Comparison of ENCODE assay signal across 21 cellular contexts in the genomic region with DNA sequence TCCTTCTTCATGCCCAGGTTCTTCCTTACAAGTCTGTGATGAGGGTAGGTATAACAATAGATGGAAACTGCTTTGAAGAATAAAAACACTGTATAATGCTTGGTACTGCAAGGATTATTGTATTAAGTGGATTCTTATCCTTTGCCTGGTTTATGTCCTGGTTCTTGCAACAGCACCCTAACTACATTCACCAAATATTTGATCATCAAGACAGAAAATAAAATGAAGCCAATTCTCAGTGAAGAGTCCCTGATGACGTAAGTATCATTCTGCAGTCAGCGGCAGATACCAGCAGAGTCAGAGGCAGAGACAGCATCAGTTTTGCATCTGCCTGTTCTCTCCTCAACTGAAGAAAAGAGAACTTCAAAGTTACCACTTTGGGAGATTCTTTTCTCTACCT. TPM values are rescaled to one million over a fixed set of nuclear protein-coding genes. Genes with fewer than 3 reads are reported as not detected.
DNase-seq lines count a peak whose midpoint lies in the region; ATAC-seq and TF ChIP-seq lines count a peak whose summit lies in the region.
"Had no signal": no experiment of that assay in that cellular context is flagged by ENCODE, and none has a peak within 500 bp of the region (broad histone marks: within the 10 kb centered on the region; RNA-seq: fewer than 3 reads in every experiment).

No MANE protein-coding gene starts in this region.

- no peak for TF ChIP-seq EP300 in transverse colon (IDR thresholded peaks at IDR 0.05; ENCODE audit: low read depth)

- H3K9ac ChIP-seq in smooth muscle cell (ENCODE audit: low read depth): no peak overlapping the region
- H3K9ac ChIP-seq: neural progenitor cell had no signal

- H3K36me3 Mint-ChIP-seq in brain: peaks cover 63% of the 10 kb centered on the region
- H3K36me3 Mint-ChIP-seq in activated naive CD4-positive, alpha-beta T cell treated with anti-CD3 and anti-CD28 coated beads for 36 hours (ENCODE audit: low read depth): no peaks in the 10 kb centered on the region
- H3K36me3 Mint-ChIP-seq: activated CD8-positive, alpha-beta memory T cell treated with anti-CD3 and anti-CD28 coated beads, Interleukin-2, amount 10 ng/mL, durations not matched to agents 7 days and 5 days had no signal

- TF ChIP-seq CTCF in brain (conservative IDR thresholded peaks at IDR 0.05) (no peak), transverse colon (IDR thresholded peaks at IDR 0.05) (no peak), smooth muscle cell (IDR thresholded peaks at IDR 0.05; ENCODE audit: borderline replicate concordance, insufficient read depth, poor library complexity, severe bottlenecking) (no peak)

- DNase-seq in Right ventricle myocardium inferior (ENCODE audit: missing footprints) (no peak), cardiac septum (ENCODE audit: low spot score) (no peak), iris pigment epithelial cell (ENCODE audit: low read depth) (peak; percentile 33), transverse colon (no peak), smooth muscle cell (lab: John Stamatoyannopoulos, UW; ENCODE audit: unreplicated experiment) (no peak)
- DNase-seq in activated CD8-positive, alpha-beta memory T cell treated with anti-CD3 and anti-CD28 coated beads for 24 hours: no peak
- DNase-seq in activated naive CD4-positive, alpha-beta T cell treated with anti-CD3 and anti-CD28 coated beads for 36 hours: no peak
- DNase-seq: activated CD4-positive, alpha-beta T cell treated with anti-CD3 and anti-CD28 coated beads for 36 hours; activated CD8-positive, alpha-beta memory T cell treated with anti-CD3 and anti-CD28 coated beads, Interleukin-2, amount 10 ng/mL, durations not matched to agents 7 days and 5 days; left colon; MM.1S; NCI-H1436; NCI-H2171; NCI-H524 treated with DMSO at 0.1 percent for 48 hours had no signal

- peak overlapping the region in 3 of 4 donors; percentile 24 to 33 (median 31) for H3K27ac ChIP-seq in transverse colon
- no peak overlapping the region for H3K27ac ChIP-seq in smooth muscle cell (ENCODE audit: low read depth)
- H3K27ac ChIP-seq: C4-2B, cardiac muscle cell, epithelial cell of prostate, neural progenitor cell, prostate gland had no signal

- ATAC-seq in Right ventricle myocardium inferior: peak; percentile 65
- ATAC-seq: activated CD4-positive, alpha-beta T cell treated with anti-CD3 and anti-CD28 coated beads for 36 hours; activated CD8-positive, alpha-beta memory T cell treated with anti-CD3 and anti-CD28 coated beads, Interleukin-2, amount 10 ng/mL, durations not matched to agents 7 days and 5 days; left colon had no signal

- in situ Hi-C loops in transverse colon (cut with MboI; ENCODE audit: low pct_ligation_motif_present in 1 of 4, low pct_unique_long_range_greater_than_20kb in 1 of 4, low sequenced_read_pairs in 3 of 4): no loop called here

- H2AFZ ChIP-seq in smooth muscle cell (ENCODE audit: low read depth): no peak overlapping the region
- H2AFZ ChIP-seq: neural progenitor cell had no signal

- CTCF ChIA-PET in activated naive CD4-positive, alpha-beta T cell treated with anti-CD3 and anti-CD28 coated beads for 36 hours (lab: Charles Lee): no interaction called here

- H3K9me3 Mint-ChIP-seq in brain: peaks cover 25 to 37% (median 37%) of the 10 kb centered on the region in 5 experiments
- H3K9me3 Mint-ChIP-seq in activated naive CD4-positive, alpha-beta T cell treated with anti-CD3 and anti-CD28 coated beads for 36 hours: peaks cover 9% of the 10 kb centered on the region
- H3K9me3 Mint-ChIP-seq: activated T-helper 1 cell treated with anti-CD3 and anti-CD28 coated beads, Interleukin-12 subunit alpha, Interleukin-12 subunit beta, Interleukin-2, Interleukin-4 antibody, amounts not matched to agents 30 ng/mL and 10 ng/mL and 1 ng/mL, durations not matched to agents 14 hours and 24 hours and 36 hours had no signal

- intact Hi-C loops in Right ventricle myocardium inferior (cut with DNase I): no loop called here
- intact Hi-C loops in cardiac septum (cut with DNase I): no loop called here
- intact Hi-C loops in transverse colon (cut with DNase I; ENCODE audit: low total_unique reads): no loop called here
- intact Hi-C loops in activated naive CD4-positive, alpha-beta T cell treated with anti-CD3 and anti-CD28 coated beads for 36 hours (cut with micrococcal nuclease): no loop called here

- peaks cover 93% of the 10 kb centered on the region for H3K79me2 ChIP-seq in smooth muscle cell (ENCODE audit: low read depth)

- WGBS in transverse colon (ENCODE audit: low coverage in 1 of 2), 2 donors: 50 to 64% methylated on average over 1 to 2 of the region's 2 CpGs
- 89% methylated on average over 2 of the region's 2 CpGs for WGBS in smooth muscle cell (ENCODE audit: low lambda C conversion rate)

- no peak overlapping the region for H3K4me2 ChIP-seq in smooth muscle cell
- H3K4me2 ChIP-seq: neural progenitor cell had no signal

- H3K4me1 ChIP-seq in transverse colon: peaks cover 0 to 11% (median 6%) of the 10 kb centered on the region in 4 donors
- no peaks in the 10 kb centered on the region for H3K4me1 ChIP-seq in smooth muscle cell (ENCODE audit: low read depth)
- H3K4me1 ChIP-seq: prostate gland had no signal

- H3K9me3 ChIP-seq in transverse colon: peaks cover 6 to 12% of the 10 kb centered on the region in 2 donors
- peaks cover 21% of the 10 kb centered on the region for H3K9me3 ChIP-seq in smooth muscle cell (replicated peaks; ENCODE audit: low read depth)
- H3K9me3 ChIP-seq: prostate gland had no signal

- H3K27ac Mint-ChIP-seq in brain: peak overlapping the region in 3 of 5 experiments; percentile 18 to 54 (median 38)
- H3K27ac Mint-ChIP-seq in activated naive CD4-positive, alpha-beta T cell treated with anti-CD3 and anti-CD28 coated beads for 36 hours: no peak overlapping the region
- H3K27ac Mint-ChIP-seq: activated CD4-positive, alpha-beta T cell treated with anti-CD3 and anti-CD28 coated beads for 36 hours; activated CD8-positive, alpha-beta memory T cell treated with anti-CD3 and anti-CD28 coated beads, Interleukin-2, amount 10 ng/mL, durations not matched to agents 7 days and 5 days; activated T-helper 1 cell treated with anti-CD3 and anti-CD28 coated beads, Interleukin-12 subunit alpha, Interleukin-12 subunit beta, Interleukin-2, Interleukin-4 antibody, amounts not matched to agents 30 ng/mL and 10 ng/mL and 1 ng/mL, durations not matched to agents 14 hours and 24 hours and 36 hours had no signal

- H3K36me3 ChIP-seq in transverse colon (no peaks in the 10 kb centered on the region), smooth muscle cell (ENCODE audit: low read depth) (peaks cover 5% of the 10 kb centered on the region)
- H3K36me3 ChIP-seq: cardiac muscle cell, neural progenitor cell, prostate gland had no signal

- H3K4me3 ChIP-seq in transverse colon (no peak overlapping the region), smooth muscle cell (no peak overlapping the region)
- H3K4me3 ChIP-seq: cardiac muscle cell, neural progenitor cell, prostate gland had no signal

- H3K27me3 ChIP-seq in transverse colon (no peaks in the 10 kb centered on the region), smooth muscle cell (ENCODE audit: low read depth) (no peaks in the 10 kb centered on the region)
- H3K27me3 ChIP-seq: cardiac muscle cell, neural progenitor cell had no signal

- H3K4me1 Mint-ChIP-seq in brain: peaks cover 20% of the 10 kb centered on the region
- H3K4me1 Mint-ChIP-seq in activated naive CD4-positive, alpha-beta T cell treated with anti-CD3 and anti-CD28 coated beads for 36 hours (ENCODE audit: low read depth): no peaks in the 10 kb centered on the region
- H3K4me1 Mint-ChIP-seq: activated CD4-positive, alpha-beta T cell treated with anti-CD3 and anti-CD28 coated beads for 36 hours; activated CD8-positive, alpha-beta memory T cell treated with anti-CD3 and anti-CD28 coated beads, Interleukin-2, amount 10 ng/mL, durations not matched to agents 7 days and 5 days had no signal

- no peaks in the 10 kb centered on the region for H3K27me3 Mint-ChIP-seq in brain
- peaks cover 17% of the 10 kb centered on the region for H3K27me3 Mint-ChIP-seq in activated naive CD4-positive, alpha-beta T cell treated with anti-CD3 and anti-CD28 coated beads for 36 hours (ENCODE audit: low read depth)

- H3F3A ChIP-seq in smooth muscle cell (ENCODE audit: low read depth): no peaks in the 10 kb centered on the region

- peaks cover 63% of the 10 kb centered on the region for H4K20me1 ChIP-seq in smooth muscle cell (ENCODE audit: low read depth)

- no peak for TF ChIP-seq POLR2A in transverse colon (IDR thresholded peaks at IDR 0.05)

- H3K4me3 Mint-ChIP-seq in brain: no peak overlapping the region
- no peak overlapping the region for H3K4me3 Mint-ChIP-seq in activated naive CD4-positive, alpha-beta T cell treated with anti-CD3 and anti-CD28 coated beads for 36 hours
- H3K4me3 Mint-ChIP-seq: activated CD4-positive, alpha-beta T cell treated with anti-CD3 and anti-CD28 coated beads for 36 hours; activated CD8-positive, alpha-beta memory T cell treated with anti-CD3 and anti-CD28 coated beads, Interleukin-2, amount 10 ng/mL, durations not matched to agents 7 days and 5 days; activated T-helper 1 cell treated with anti-CD3 and anti-CD28 coated beads, Interleukin-12 subunit alpha, Interleukin-12 subunit beta, Interleukin-2, Interleukin-4 antibody, amounts not matched to agents 30 ng/mL and 10 ng/mL and 1 ng/mL, durations not matched to agents 14 hours and 24 hours and 36 hours; neural progenitor cell had no signal

RNA-seq across cellular contexts. Expression of a gene that starts 19.7 kb away (rescaled TPM):
- total RNA-seq in Right ventricle myocardium inferior: 29.3 TPM
- 29.8 TPM for total RNA-seq in cardiac septum
- polyA plus RNA-seq in brain (ENCODE audit: insufficient read depth, low read depth, low replicate concordance): 15.3 TPM
- total RNA-seq in transverse colon: 10 to 100 TPM; 52.6 to 82.8 (median 62.1) TPM
- 15.1 and 22.4 TPM in 2 replicates for total RNA-seq in smooth muscle cell
- 18.1 and 20.1 TPM in 2 replicates for polyA plus RNA-seq in smooth muscle cell
- total RNA-seq in activated naive CD4-positive, alpha-beta T cell treated with anti-CD3 and anti-CD28 coated beads for 36 hours: 1 to 10 TPM; 3.2 to 3.4 TPM
